ENCODE assay signal across 1 cellular context in the genomic region with DNA sequence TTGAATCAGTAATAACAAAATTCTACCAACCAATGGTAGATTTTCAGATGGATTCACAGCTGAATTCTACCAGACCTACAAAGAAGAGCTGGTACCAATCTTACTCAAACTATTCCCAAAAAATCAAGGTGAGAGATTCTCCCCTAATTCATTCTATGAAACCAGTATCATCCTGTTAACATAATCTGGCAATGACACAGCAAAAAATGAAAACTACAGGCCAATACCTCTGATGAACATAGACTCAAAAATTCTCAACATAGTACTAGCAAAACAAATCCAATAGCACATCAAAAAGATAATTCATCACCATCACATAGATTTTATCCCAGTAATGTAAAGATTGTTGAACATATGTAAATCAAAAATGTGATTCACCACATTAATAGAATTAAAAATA.
TF ChIP-seq lines count a peak whose summit lies in the region.

No MANE protein-coding gene starts in this region.

TF ChIP-seq in GM23338, 12 proteins besides CTCF, POLR2A, EP300 and RAD21 (continued from another document):
- TF ChIP-seq, protein P1, sequence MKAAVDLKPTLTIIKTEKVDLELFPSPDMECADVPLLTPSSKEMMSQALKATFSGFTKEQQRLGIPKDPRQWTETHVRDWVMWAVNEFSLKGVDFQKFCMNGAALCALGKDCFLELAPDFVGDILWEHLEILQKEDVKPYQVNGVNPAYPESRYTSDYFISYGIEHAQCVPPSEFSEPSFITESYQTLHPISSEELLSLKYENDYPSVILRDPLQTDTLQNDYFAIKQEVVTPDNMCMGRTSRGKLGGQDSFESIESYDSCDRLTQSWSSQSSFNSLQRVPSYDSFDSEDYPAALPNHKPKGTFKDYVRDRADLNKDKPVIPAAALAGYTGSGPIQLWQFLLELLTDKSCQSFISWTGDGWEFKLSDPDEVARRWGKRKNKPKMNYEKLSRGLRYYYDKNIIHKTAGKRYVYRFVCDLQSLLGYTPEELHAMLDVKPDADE (IDR thresholded peaks at IDR 0.05), result no peak
- TF ChIP-seq EZH2 (IDR thresholded peaks at IDR 0.05; ENCODE audit: low read depth, unreplicated experiment), result no peak
- no peak for TF ChIP-seq POLR2AphosphoS5 (IDR thresholded peaks at IDR 0.05; ENCODE audit: low read depth)
TF ChIP-seq in GM23338: peak in this region for 0.
